In genomic region chr11:911031-911889, GRCh38 we compare ENCODE assay signal across 8 cellular contexts. TPM values are rescaled to one million over a fixed set of nuclear protein-coding genes. Genes with fewer than 3 reads are reported as not detected.
DNase-seq lines count a peak whose midpoint lies in the region; ATAC-seq and TF ChIP-seq lines count a peak whose summit lies in the region.

No MANE protein-coding gene starts in this region.

- H3K9ac ChIP-seq in iPS-20b (ENCODE audit: low read depth, low read length) = peak overlapping the region; percentile 89

- whole genome bisulfite sequencing in spleen, 5 donors = 1 to 9% (median 3%) methylated on average over 24 to 68 of the region's 68 CpGs

- ATAC-seq in HG02943 (IDR thresholded peaks at IDR 0.05; ENCODE audit: low read depth, unreplicated experiment) = peak; percentile 25
- peak; percentile 61 for ATAC-seq in Panc1

- H3K9me3 ChIP-seq in Panc1 (ENCODE audit: control insufficient read depth, insufficient read depth, low read depth, low read length) = no peaks in the 10 kb centered on the region
- H3K9me3 ChIP-seq in iPS-20b (ENCODE audit: insufficient read depth, low read depth, low read length) = no peaks in the 10 kb centered on the region
- H3K9me3 ChIP-seq in spleen = no peaks in the 10 kb centered on the region

- BruUV-seq in Panc1 (replicated peaks; lab: Mats Ljungman, UMichigan) = no TSS peak

- H3K27me3 ChIP-seq in Panc1 (ENCODE audit: control insufficient read depth, insufficient read depth, low read length) (no peaks in the 10 kb centered on the region), iPS-20b (ENCODE audit: insufficient read depth, low read length) (no peaks in the 10 kb centered on the region), spleen (replicated peaks in 1 of 7) (no peaks in the 10 kb centered on the region)

- no peak for TF ChIP-seq CTCF in Panc1 (IDR thresholded peaks at IDR 0.05)
- peak in 2 of 11 experiments; percentile 0 to 11 for TF ChIP-seq CTCF in spleen (IDR thresholded peaks at IDR 0.05 in 8 of 11, conservative IDR thresholded peaks at IDR 0.05 in 3 of 11)

- TF ChIP-seq POLR2A in spleen (IDR thresholded peaks at IDR 0.05) = peak in 1 of 3 donors; percentile 12

- CTCF ChIA-PET in Panc1 (lab: Charles Lee) = interaction anchor here (0.8 to 1.4 kb wide), 3 partner anchors 13 to 63 kb away, joined by 3 to 6 read pairs (median 4); no protein-coding TSS in a partner anchor

- intact Hi-C loops in Panc1 (cut with micrococcal nuclease; ENCODE audit: unreplicated experiment) (no loop called here), spleen (cut with DNase I; ENCODE audit: low total_unique reads) (no loop called here)

- POLR2A ChIA-PET in Panc1 (lab: Charles Lee) = no interaction called here

- H3K36me3 ChIP-seq in Panc1 (ENCODE audit: control insufficient read depth, insufficient read depth, low read length) = no peaks in the 10 kb centered on the region
- 0 out of 2 replicates have a peak, but pooled peaks cover 5% of the 10 kb centered on the region for H3K36me3 ChIP-seq in iPS-20b (ENCODE audit: insufficient read depth, low read depth, low read length)
- peaks cover 0 to 30% (median 0%) of the 10 kb centered on the region in 6 donors for H3K36me3 ChIP-seq in spleen

- peak overlapping the region; percentile 80 for H3K27ac ChIP-seq in Panc1 (ENCODE audit: low read length)
- peak overlapping the region; percentile 77 for H3K27ac ChIP-seq in iPS-20b (ENCODE audit: low read length)
- H3K27ac ChIP-seq in spleen = peak overlapping the region; percentile 88 to 97 (median 93)

- DNase-seq in NCI-H82 (lab: John Stamatoyannopoulos, UW) (peak; percentile 52), NCI-H82 treated with DMSO at 0.1 percent for 48 hours (lab: John Stamatoyannopoulos, UW; ENCODE audit: unreplicated experiment) (no peak), Panc1 (ENCODE audit: low read depth, low spot score) (no peak), amniotic epithelial cell (ENCODE audit: low read depth) (peak; percentile 53), spleen (peak; percentile 76), NCI-H1694 (lab: John Stamatoyannopoulos, UW) (no peak)

- H3K4me1 ChIP-seq in Panc1 (ENCODE audit: control insufficient read depth, insufficient read depth, low read length) (peaks cover 17% of the 10 kb centered on the region), iPS-20b (ENCODE audit: insufficient read depth, low read length) (peaks cover 6% of the 10 kb centered on the region; the same call in 1 of the 2 replicates), spleen (peaks cover 5 to 75% (median 38%) of the 10 kb centered on the region in 6 donors)

- H3K4me3 ChIP-seq in Panc1 (ENCODE audit: low read depth in 2 of 2, low read length in 2 of 2) = peak overlapping the region; percentile 82 to 83
- H3K4me3 ChIP-seq in iPS-20b (ENCODE audit: low read length) = peak overlapping the region; percentile 73
- H3K4me3 ChIP-seq in spleen = peak overlapping the region; percentile 78 to 98 (median 86)

- in situ Hi-C loops in Panc1 (cut with HindIII; ENCODE audit: low pct_unique_long_range_greater_than_20kb, low sequenced_read_pairs) = no loop called here

RNA-seq across cellular contexts. Expression of gene CHID1, which starts 0.7 kb away (rescaled TPM):
- total RNA-seq in Panc1 (2021; ENCODE audit: unreplicated experiment) = 224 TPM
- 247 TPM for polyA plus RNA-seq in Panc1 (2012; ENCODE audit: insufficient read length)
- 100 to 1,000 TPM in 6 of 7 donors, 10 to 100 TPM in 1; 82.2 to 218 (median 121) TPM for total RNA-seq in spleen
- polyA plus RNA-seq in spleen = 10 to 100 TPM; 37.2 to 63.2 (median 39.3) TPM

RNA-seq across cellular contexts. Expression of gene AP2A2, which starts 14.4 kb away (rescaled TPM):
- total RNA-seq in Panc1 (2021; ENCODE audit: unreplicated experiment) (123 TPM), spleen (100 to 1,000 TPM; 139 to 321 (median 170) TPM)
- 238 TPM for polyA plus RNA-seq in Panc1 (2012; ENCODE audit: insufficient read length)
- polyA plus RNA-seq in spleen = 100 to 1,000 TPM in 1 of 3 donors, 10 to 100 TPM in 2; 32.7 to 102 (median 34.1) TPM

Comparison
In these comparisons a context has a peak if more than half of its experiments do, and no peak if none do; other contexts are left out.
1. DNase-seq: peak in NCI-H82 (single experiment), amniotic epithelial cell (single experiment) and spleen (single experiment); none in NCI-H82 treated with DMSO at 0.1 percent for 48 hours (single experiment), Panc1 (single experiment) and NCI-H1694 (single experiment).
2. Peak in every context shown above with its lines, with median percentiles within 50 percentile points of each other: H3K27ac ChIP-seq and H3K4me3 ChIP-seq.